In the genomic region with DNA sequence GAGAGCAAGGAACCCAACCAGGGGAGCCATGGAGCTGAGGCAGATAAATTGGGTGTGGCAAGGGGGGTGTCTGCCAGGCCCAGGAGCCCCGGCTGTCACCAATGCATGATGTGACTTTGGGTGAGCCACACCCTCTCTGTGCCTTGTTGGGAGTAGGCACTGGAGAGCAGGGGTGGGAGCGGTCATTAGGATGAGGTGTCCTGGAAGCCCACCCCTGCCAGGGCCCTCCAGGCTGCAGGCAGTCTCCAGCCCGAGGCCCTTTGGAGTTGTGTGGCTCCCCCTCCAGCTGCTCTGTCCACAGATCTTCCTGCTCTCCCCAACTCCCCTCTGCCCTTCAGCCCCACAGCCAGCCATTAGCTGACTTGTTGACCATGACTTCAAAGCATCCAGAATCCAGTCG, we compare ENCODE assay signal across 23 cellular contexts. TPM values are rescaled to one million over a fixed set of nuclear protein-coding genes. Genes with fewer than 3 reads are reported as not detected.
DNase-seq lines count a peak whose midpoint lies in the region; ATAC-seq and TF ChIP-seq lines count a peak whose summit lies in the region.
"Had no signal": no experiment of that assay in that cellular context is flagged by ENCODE, and none has a peak within 500 bp of the region (broad histone marks: within the 10 kb centered on the region; RNA-seq: fewer than 3 reads in every experiment).

No MANE protein-coding gene starts in this region.

- peaks cover 20% of the 10 kb centered on the region; the same call in 1 of the 2 replicates for H4K20me1 ChIP-seq in DND-41 (ENCODE audit: insufficient read depth, low read length)

- TF ChIP-seq CTCF in DND-41 (IDR thresholded peaks at IDR 0.05; ENCODE audit: borderline replicate concordance, extremely low read depth, low read length, poor library complexity, severe bottlenecking) (no peak), type B pancreatic cell (conservative IDR thresholded peaks at IDR 0.05) (no peak)

- peaks cover 29% of the 10 kb centered on the region for H3K36me3 Mint-ChIP-seq in CD4-positive, CD25-positive, alpha-beta regulatory T cell
- H3K36me3 Mint-ChIP-seq in activated naive CD8-positive, alpha-beta T cell treated with anti-CD3 and anti-CD28 coated beads, Interleukin-2, amount 50 U/mL, for 24 hours (ENCODE audit: low read depth), result peaks cover 2% of the 10 kb centered on the region
- H3K36me3 Mint-ChIP-seq in type B pancreatic cell, result peaks cover 4% of the 10 kb centered on the region

- H3K4me3 Mint-ChIP-seq in CD4-positive, CD25-positive, alpha-beta regulatory T cell, result peak overlapping the region in 2 of 4 donors; percentile 22 to 75
- H3K4me3 Mint-ChIP-seq in activated naive CD8-positive, alpha-beta T cell treated with anti-CD3 and anti-CD28 coated beads, Interleukin-2, amount 50 U/mL, for 24 hours, result no peak overlapping the region
- no peak overlapping the region for H3K4me3 Mint-ChIP-seq in type B pancreatic cell
- H3K4me3 Mint-ChIP-seq: H9 had no signal

- H3K4me2 ChIP-seq in DND-41 (ENCODE audit: insufficient read depth, low read length), result peak overlapping the region; percentile 82

- peak overlapping the region; percentile 12; the same call in 1 of the 2 replicates for H3K9ac ChIP-seq in DND-41 (ENCODE audit: low read depth, low read length)
- H3K9ac ChIP-seq: GM23248 had no signal

- H3K4me3 ChIP-seq in CD4-positive, CD25-positive, alpha-beta regulatory T cell (ENCODE audit: low read depth, low read length), result no peak overlapping the region
- H3K4me3 ChIP-seq in DND-41 (ENCODE audit: low read depth in 1 of 2, low read length in 2 of 2), result peak overlapping the region in 1 of 2 experiments; percentile 21; a peak in 1 of 4 replicates
- H3K4me3 ChIP-seq: GM23248, SJCRH30 had no signal

- peaks cover 62% of the 10 kb centered on the region for H3K79me2 ChIP-seq in DND-41 (ENCODE audit: insufficient read depth, low read length)

- H3K27ac Mint-ChIP-seq in CD4-positive, CD25-positive, alpha-beta regulatory T cell, result peak overlapping the region in 2 of 3 donors; percentile 38 to 86
- H3K27ac Mint-ChIP-seq in activated naive CD8-positive, alpha-beta T cell treated with anti-CD3 and anti-CD28 coated beads, Interleukin-2, amount 50 U/mL, for 24 hours, result peak overlapping the region; percentile 22
- no peak overlapping the region for H3K27ac Mint-ChIP-seq in type B pancreatic cell
- H3K27ac Mint-ChIP-seq: H9 had no signal

- H2AFZ ChIP-seq in DND-41 (ENCODE audit: low read depth, low read length), result no peak overlapping the region
- H2AFZ ChIP-seq: GM23248 had no signal

- no peaks in the 10 kb centered on the region for H3K9me3 ChIP-seq in CD4-positive, CD25-positive, alpha-beta regulatory T cell (ENCODE audit: control insufficient read depth in 2 of 2, low read length in 2 of 2)
- no peaks in the 10 kb centered on the region for H3K9me3 ChIP-seq in DND-41 (ENCODE audit: insufficient read depth, low read length, severe bottlenecking)
- H3K9me3 ChIP-seq: BE2C, Peyer's patch, SJCRH30 had no signal

- no peaks in the 10 kb centered on the region for H3K27me3 ChIP-seq in CD4-positive, CD25-positive, alpha-beta regulatory T cell (ENCODE audit: control insufficient read depth, insufficient read depth, low read length)
- H3K27me3 ChIP-seq in DND-41 (ENCODE audit: insufficient read depth, low read length, poor library complexity), result no peaks in the 10 kb centered on the region
- H3K27me3 ChIP-seq: BE2C, Peyer's patch, SJCRH30 had no signal

- H3K36me3 ChIP-seq in CD4-positive, CD25-positive, alpha-beta regulatory T cell (ENCODE audit: control insufficient read depth, insufficient read depth, low read length), result peaks cover 26% of the 10 kb centered on the region
- peaks cover 32% of the 10 kb centered on the region for H3K36me3 ChIP-seq in DND-41 (ENCODE audit: insufficient read depth, low read length)
- H3K36me3 ChIP-seq: BE2C, SJCRH30 had no signal

- H3K9me3 Mint-ChIP-seq in CD4-positive, CD25-positive, alpha-beta regulatory T cell, result no peaks in the 10 kb centered on the region
- H3K9me3 Mint-ChIP-seq in activated naive CD8-positive, alpha-beta T cell treated with anti-CD3 and anti-CD28 coated beads, Interleukin-2, amount 50 U/mL, for 24 hours, result no peaks in the 10 kb centered on the region
- H3K9me3 Mint-ChIP-seq in type B pancreatic cell, result no peaks in the 10 kb centered on the region
- H3K9me3 Mint-ChIP-seq: H9 had no signal

- ATAC-seq in CD4-positive, CD25-positive, alpha-beta regulatory T cell (ENCODE audit: low read depth in 2 of 2), result no peak
- ATAC-seq in DND-41 (ENCODE audit: insufficient read depth, low read depth) (no peak), HG02763 (IDR thresholded peaks at IDR 0.05; ENCODE audit: unreplicated experiment) (no peak)
- ATAC-seq in activated naive CD8-positive, alpha-beta T cell treated with anti-CD3 and anti-CD28 coated beads, Interleukin-2, amount 50 U/mL, for 24 hours, result no peak

- H3K4me1 Mint-ChIP-seq in CD4-positive, CD25-positive, alpha-beta regulatory T cell, result peaks cover 11 to 60% (median 32%) of the 10 kb centered on the region in 4 donors
- peaks cover 53% of the 10 kb centered on the region for H3K4me1 Mint-ChIP-seq in activated naive CD8-positive, alpha-beta T cell treated with anti-CD3 and anti-CD28 coated beads, Interleukin-2, amount 50 U/mL, for 24 hours
- H3K4me1 Mint-ChIP-seq in type B pancreatic cell (ENCODE audit: unreplicated experiment), result no peaks in the 10 kb centered on the region

- H3K27me3 Mint-ChIP-seq in CD4-positive, CD25-positive, alpha-beta regulatory T cell, result no peaks in the 10 kb centered on the region
- no peaks in the 10 kb centered on the region for H3K27me3 Mint-ChIP-seq in activated naive CD8-positive, alpha-beta T cell treated with anti-CD3 and anti-CD28 coated beads, Interleukin-2, amount 50 U/mL, for 24 hours
- H3K27me3 Mint-ChIP-seq in type B pancreatic cell, result peaks cover 18% of the 10 kb centered on the region

- no peak overlapping the region for H3K27ac ChIP-seq in CD4-positive, CD25-positive, alpha-beta regulatory T cell (ENCODE audit: insufficient read depth, low read length, poor library complexity, severe bottlenecking)
- peak overlapping the region; percentile 18; the same call in 1 of the 2 replicates for H3K27ac ChIP-seq in DND-41 (ENCODE audit: low read length)
- H3K27ac ChIP-seq: GM23248, HL-60, Peyer's patch, SJCRH30 had no signal

- H3K4me1 ChIP-seq in CD4-positive, CD25-positive, alpha-beta regulatory T cell (ENCODE audit: control insufficient read depth, insufficient read depth, low read length, poor library complexity, severe bottlenecking), result peaks cover 39% of the 10 kb centered on the region
- peaks cover 61% of the 10 kb centered on the region for H3K4me1 ChIP-seq in DND-41 (ENCODE audit: insufficient read depth, low read length)
- H3K4me1 ChIP-seq: BE2C, SJCRH30 had no signal

- no peak for DNase-seq in CD4-positive, CD25-positive, alpha-beta regulatory T cell
- DNase-seq in DND-41 (no peak), mesenteric fat pad (ENCODE audit: low spot score) (peak; percentile 69), type B pancreatic cell (ENCODE audit: extremely low spot score, unreplicated experiment) (no peak)
- DNase-seq in activated naive CD8-positive, alpha-beta T cell treated with anti-CD3 and anti-CD28 coated beads, Interleukin-2, amount 50 U/mL, for 24 hours, result no peak
- no peak for DNase-seq in activated CD8-positive, alpha-beta memory T cell treated with anti-CD3 and anti-CD28 coated beads, Interleukin-2, amount 50 U/mL, for 48 hours
- DNase-seq: BE2C, COR-L47, DMS 273 treated with DMSO at 0.1 percent for 48 hours, DMS79 treated with DMSO at 0.1 percent for 48 hours, GM23248, KG1, NCI-H1105 treated with DMSO at 0.1 percent for 48 hours, NCI-H2029 treated with DMSO at 0.1 percent for 48 hours, NCI-H345, NCI-H524, NCI-H82, SJCRH30 had no signal

RNA-seq across cellular contexts. Expression of gene MX2, which starts 11.4 kb away (rescaled TPM):
- total RNA-seq in CD4-positive, CD25-positive, alpha-beta regulatory T cell, result 119 TPM
- 10 to 100 TPM; 34.8 to 52.7 (median 44.0) TPM for polyA plus RNA-seq in CD4-positive, CD25-positive, alpha-beta regulatory T cell
- total RNA-seq in mesenteric fat pad (39.9 TPM), type B pancreatic cell (ENCODE audit: low replicate concordance) (0.92 and 2.0 TPM in 2 replicates)
- total RNA-seq: A673, SJCRH30 had no signal

RNA-seq across cellular contexts. Expression of gene MX1, which starts 52.8 kb away (rescaled TPM):
- total RNA-seq in CD4-positive, CD25-positive, alpha-beta regulatory T cell, result 111 TPM
- 100 to 1,000 TPM in 1 of 4 donors, 10 to 100 TPM in 3; 82.5 to 137 (median 89.4) TPM for polyA plus RNA-seq in CD4-positive, CD25-positive, alpha-beta regulatory T cell
- total RNA-seq in mesenteric fat pad (60.3 TPM), type B pancreatic cell (ENCODE audit: low replicate concordance) (9.8 and 34.8 TPM in 2 replicates)
- total RNA-seq: SJCRH30 had no signal

RNA-seq across cellular contexts. Expression of gene FAM3B, which starts 56.7 kb away (rescaled TPM):
- total RNA-seq in CD4-positive, CD25-positive, alpha-beta regulatory T cell, result not detected
- polyA plus RNA-seq in CD4-positive, CD25-positive, alpha-beta regulatory T cell, result not detected
- 0.90 TPM for total RNA-seq in mesenteric fat pad
- 4.7 and 10.3 TPM in 2 replicates for total RNA-seq in type B pancreatic cell (ENCODE audit: low replicate concordance)
- total RNA-seq: A673, GM23248, SJCRH30 had no signal
- polyA plus RNA-seq: GM23248 had no signal

Comparison
In these comparisons a context has a peak if more than half of its experiments do, and no peak if none do; other contexts are left out.
1. RNA of gene MX2, which starts 11.4 kb away (total RNA-seq): 119 TPM in CD4-positive, CD25-positive, alpha-beta regulatory T cell (single experiment) and 39.9 TPM in mesenteric fat pad (single experiment); 0.92 to 2.0 TPM in type B pancreatic cell; every median in the first group is over 10 times any median in the second.